Comparison of ENCODE assay signal across 15 cellular contexts in the genomic region with DNA sequence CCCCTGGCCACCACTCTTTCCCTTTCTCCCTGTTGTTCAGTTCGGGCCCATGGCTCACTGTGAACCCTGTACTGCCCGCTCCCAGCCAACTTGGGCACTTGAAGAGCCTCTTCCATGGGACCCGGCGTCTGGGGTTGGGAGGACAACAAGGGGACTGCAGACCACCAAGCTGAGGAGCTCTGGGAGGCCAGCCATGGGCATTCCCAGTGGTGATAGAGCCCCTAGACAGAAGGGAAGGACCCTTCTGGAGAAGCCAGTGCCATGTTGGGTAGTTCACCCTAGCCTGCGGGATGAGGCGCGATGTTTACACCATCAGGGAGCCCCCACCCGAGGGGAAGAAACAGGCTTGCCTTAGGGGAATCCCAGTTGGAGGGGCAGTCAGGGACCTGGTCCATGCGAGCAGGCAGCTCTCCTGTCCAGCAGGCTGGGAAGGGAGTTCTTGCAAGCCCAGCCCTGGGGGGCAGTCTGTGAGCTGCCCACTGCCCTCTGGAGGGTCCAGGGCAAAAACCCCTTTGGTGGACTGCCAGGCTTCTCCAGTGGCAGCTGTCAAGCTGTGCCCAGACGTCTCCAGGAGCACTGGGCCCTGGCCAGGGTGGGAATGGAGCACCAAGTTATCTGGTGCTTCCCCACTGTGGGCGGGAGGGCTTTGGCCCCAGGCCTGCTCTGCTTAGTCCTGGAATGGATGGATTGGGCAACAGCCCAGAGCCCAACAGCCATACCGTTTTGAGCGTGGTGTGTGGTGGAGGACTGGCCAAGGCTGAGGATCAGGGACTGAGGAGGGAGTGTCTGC. TPM values are rescaled to one million over a fixed set of nuclear protein-coding genes. Genes with fewer than 3 reads are reported as not detected.
DNase-seq lines count a peak whose midpoint lies in the region; ATAC-seq and TF ChIP-seq lines count a peak whose summit lies in the region.
"Had no signal": no experiment of that assay in that cellular context is flagged by ENCODE, and none has a peak within 500 bp of the region (broad histone marks: within the 10 kb centered on the region; RNA-seq: fewer than 3 reads in every experiment).

No MANE protein-coding gene starts in this region.

- H3K27ac ChIP-seq in endodermal cell (ENCODE audit: low read depth, low read length) = no peak overlapping the region
- H3K27ac ChIP-seq: pancreas, upper lobe of left lung had no signal

- H3K4me1 ChIP-seq in endodermal cell (ENCODE audit: control insufficient read depth, insufficient read depth, low read length) = no peaks in the 10 kb centered on the region
- H3K4me1 ChIP-seq: pancreas, upper lobe of left lung had no signal

- H3K4me3 Mint-ChIP-seq in endodermal cell = no peak overlapping the region
- H3K4me3 Mint-ChIP-seq: activated CD8-positive, alpha-beta T cell treated with anti-CD3 and anti-CD28 coated beads, Interleukin-2, amount 10 ng/mL, durations not matched to agents 7 days and 5 days; activated naive CD4-positive, alpha-beta T cell treated with anti-CD3 and anti-CD28 coated beads, Interleukin-2, amount 10 ng/mL, durations not matched to agents 7 days and 5 days had no signal

- H3K9me3 Mint-ChIP-seq in endodermal cell = peaks cover 52% of the 10 kb centered on the region
- H3K9me3 Mint-ChIP-seq: activated naive CD4-positive, alpha-beta T cell treated with anti-CD3 and anti-CD28 coated beads, Interleukin-2, amount 10 ng/mL, durations not matched to agents 7 days and 5 days had no signal

- H3K9ac ChIP-seq in endodermal cell (ENCODE audit: extremely low read depth, low read length, poor library complexity, severe bottlenecking) = no peak overlapping the region

- no peak for TF ChIP-seq CTCF in fibroblast of pulmonary artery (IDR thresholded peaks at IDR 0.05; ENCODE audit: low read length, missing control alignments)
- TF ChIP-seq CTCF in endodermal cell (conservative IDR thresholded peaks at IDR 0.05) = no peak

- H3K36me3 ChIP-seq in endodermal cell (ENCODE audit: control insufficient read depth, insufficient read depth, low read length) = peaks cover 6% of the 10 kb centered on the region

- no peaks in the 10 kb centered on the region for H3K4me1 Mint-ChIP-seq in endodermal cell
- H3K4me1 Mint-ChIP-seq: activated naive CD4-positive, alpha-beta T cell treated with anti-CD3 and anti-CD28 coated beads, Interleukin-2, amount 10 ng/mL, durations not matched to agents 7 days and 5 days had no signal

- no peak for ATAC-seq in GM19328 (IDR thresholded peaks at IDR 0.05; ENCODE audit: unreplicated experiment)
- ATAC-seq: activated CD8-positive, alpha-beta T cell treated with anti-CD3 and anti-CD28 coated beads, Interleukin-2, amount 10 ng/mL, durations not matched to agents 7 days and 5 days had no signal

- peaks cover 25% of the 10 kb centered on the region for H3K36me3 Mint-ChIP-seq in endodermal cell (ENCODE audit: low read depth)

- WGBS in endodermal cell (ENCODE audit: insufficient coverage in 1 of 2, insufficient read length in 1 of 2), 2 experiments = 93 to 100% methylated on average over 3 to 12 of the region's 13 CpGs

- H3K4me3 ChIP-seq in fibroblast of pulmonary artery (replicated peaks; ENCODE audit: low read depth, low read length) (no peak overlapping the region), endodermal cell (ENCODE audit: low read length) (no peak overlapping the region)
- H3K4me3 ChIP-seq: pancreas, upper lobe of left lung had no signal

- no peaks in the 10 kb centered on the region for H3K27me3 Mint-ChIP-seq in endodermal cell (ENCODE audit: insufficient read depth)
- H3K27me3 Mint-ChIP-seq: activated naive CD4-positive, alpha-beta T cell treated with anti-CD3 and anti-CD28 coated beads, Interleukin-2, amount 10 ng/mL, durations not matched to agents 7 days and 5 days had no signal

- DNase-seq in AG20443 (ENCODE audit: low spot score) = peak; percentile 34
- peak; percentile 28 for DNase-seq in RPMI7951 (ENCODE audit: low read depth)
- DNase-seq in fibroblast of pulmonary artery (ENCODE audit: low read depth) = peak; percentile 75
- DNase-seq in myocyte (ENCODE audit: low read depth) = peak; percentile 55
- no peak for DNase-seq in NCI-H510A treated with DMSO at 0.1 percent for 48 hours (lab: John Stamatoyannopoulos, UW)
- DNase-seq in SIG-M5 treated with dmso at 0.1 percent for 504 hours (lab: John Stamatoyannopoulos, UW; ENCODE audit: unreplicated experiment) = no peak
- DNase-seq in endodermal cell = no peak
- DNase-seq: activated CD8-positive, alpha-beta T cell treated with anti-CD3 and anti-CD28 coated beads, Interleukin-2, amount 10 ng/mL, durations not matched to agents 7 days and 5 days; activated naive CD4-positive, alpha-beta T cell treated with anti-CD3 and anti-CD28 coated beads, Interleukin-2, amount 10 ng/mL, durations not matched to agents 7 days and 5 days; NCI-H187 treated with DMSO at 0.1 percent for 48 hours; NCI-H774; T-helper 9 cell; upper lobe of left lung had no signal

- H3K27me3 ChIP-seq in endodermal cell (ENCODE audit: control insufficient read depth, insufficient read depth, low read length, poor library complexity, severe bottlenecking) = no peaks in the 10 kb centered on the region
- H3K27me3 ChIP-seq: upper lobe of left lung had no signal

- H3K9me3 ChIP-seq in endodermal cell (ENCODE audit: control insufficient read depth, low read length) = no peaks in the 10 kb centered on the region
- H3K9me3 ChIP-seq: pancreas, upper lobe of left lung had no signal

- H3K27ac Mint-ChIP-seq in endodermal cell = no peak overlapping the region
- H3K27ac Mint-ChIP-seq: activated CD8-positive, alpha-beta T cell treated with anti-CD3 and anti-CD28 coated beads, Interleukin-2, amount 10 ng/mL, durations not matched to agents 7 days and 5 days; activated naive CD4-positive, alpha-beta T cell treated with anti-CD3 and anti-CD28 coated beads, Interleukin-2, amount 10 ng/mL, durations not matched to agents 7 days and 5 days had no signal

RNA-seq across cellular contexts. Expression of gene UBA1, which starts 23.7 kb away (rescaled TPM):
- total RNA-seq in RPMI7951 (2014; rRNA removed; shearing (Covaris generic)) = 254 and 283 TPM in 2 replicates
- 195 and 200 TPM in 2 replicates for total RNA-seq in myocyte
- 236 TPM for polyA plus RNA-seq in myocyte (2012)
- total RNA-seq in endodermal cell = 100 to 1,000 TPM; 233 to 448 TPM
- polyA plus RNA-seq in endodermal cell (2013, experiment 1 of 2) = 280 TPM
- polyA plus RNA-seq in endodermal cell (2013, experiment 2 of 2) = 253 TPM

RNA-seq across cellular contexts. Expression of gene RBM10, which starts 24.9 kb away (rescaled TPM):
- total RNA-seq in RPMI7951 (2014; rRNA removed; shearing (Covaris generic)) = 36.6 and 41.7 TPM in 2 replicates
- total RNA-seq in myocyte (33.6 and 38.1 TPM in 2 replicates), endodermal cell (10 to 100 TPM; 48.3 to 50.6 TPM)
- 27.8 TPM for polyA plus RNA-seq in myocyte (2012)
- polyA plus RNA-seq in endodermal cell (2013, experiment 1 of 2) = 64.6 TPM
- 58.3 TPM for polyA plus RNA-seq in endodermal cell (2013, experiment 2 of 2)

RNA-seq across cellular contexts. Expression of gene NDUFB11, which starts 25.4 kb away (rescaled TPM):
- 172 and 213 TPM in 2 replicates for total RNA-seq in RPMI7951 (2014; rRNA removed; shearing (Covaris generic))
- total RNA-seq in myocyte (46.6 and 53.0 TPM in 2 replicates), endodermal cell (100 to 1,000 TPM in 1 of 2 donors, 10 to 100 TPM in 1; 86.1 to 108 TPM)
- polyA plus RNA-seq in myocyte (2012) = 89.1 TPM
- polyA plus RNA-seq in endodermal cell (2013, experiment 1 of 2) = 112 TPM
- polyA plus RNA-seq in endodermal cell (2013, experiment 2 of 2) = 102 TPM

RNA-seq across cellular contexts. Expression of gene CDK16, which starts 48.6 kb away (rescaled TPM):
- 143 and 179 TPM in 2 replicates for total RNA-seq in RPMI7951 (2014; rRNA removed; shearing (Covaris generic))
- total RNA-seq in myocyte (146 and 151 TPM in 2 replicates), endodermal cell (100 to 1,000 TPM; 167 to 245 TPM)
- polyA plus RNA-seq in myocyte (2012) = 143 TPM
- polyA plus RNA-seq in endodermal cell (2013, experiment 1 of 2) = 166 TPM
- polyA plus RNA-seq in endodermal cell (2013, experiment 2 of 2) = 145 TPM

Comparison
In these comparisons a context has a peak if more than half of its experiments do, and no peak if none do; other contexts are left out.
1. DNase-seq: peak in AG20443 (single experiment), RPMI7951 (single experiment), fibroblast of pulmonary artery (single experiment) and myocyte (single experiment); none in NCI-H510A treated with DMSO at 0.1 percent for 48 hours (single experiment), SIG-M5 treated with dmso at 0.1 percent for 504 hours (single experiment) and endodermal cell (single experiment).